8 cellular contexts compared by ENCODE assay signal in the genomic region with DNA sequence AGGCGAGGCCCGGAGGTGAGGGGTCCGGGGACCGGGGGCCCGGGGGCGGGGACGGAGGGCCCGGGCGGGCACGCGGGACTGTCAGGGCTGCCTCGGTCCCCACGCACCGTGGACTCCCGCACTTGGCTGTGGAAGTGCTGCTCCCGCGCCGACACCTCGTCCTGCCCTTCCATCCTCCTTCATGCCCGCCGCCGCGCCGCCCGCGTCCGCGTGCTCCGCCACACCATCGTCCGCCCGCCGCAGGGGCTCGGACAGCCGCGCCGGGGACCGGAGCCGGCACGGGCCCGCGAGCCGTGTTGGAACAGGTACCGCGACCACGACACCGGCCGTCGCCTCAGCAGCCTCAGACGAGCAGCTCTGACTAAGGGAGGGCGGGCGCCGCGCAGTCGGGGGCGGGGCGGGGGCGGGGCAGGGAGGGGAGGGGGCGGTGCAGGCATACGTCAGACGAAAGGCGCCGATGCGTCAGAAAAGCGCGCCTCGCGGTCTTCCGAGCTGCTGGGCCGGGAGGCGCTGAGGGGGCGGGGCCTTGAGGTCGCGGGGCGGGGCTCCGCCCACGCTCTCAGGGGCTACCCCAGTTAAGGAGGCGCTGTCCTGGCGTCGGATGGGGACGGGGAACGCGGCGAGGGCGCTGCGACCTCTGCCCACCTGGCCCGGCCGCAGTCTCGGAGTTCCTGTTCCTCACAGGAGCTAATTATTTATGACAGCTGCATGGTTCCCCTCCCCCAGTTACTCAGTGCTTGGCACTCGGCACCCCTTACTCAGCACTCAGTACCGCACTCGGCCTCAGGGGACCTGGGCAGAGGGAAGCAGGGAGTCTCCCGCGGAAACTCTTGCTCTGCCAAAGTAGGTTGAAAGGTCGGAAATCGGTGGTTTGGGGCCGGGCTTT. TPM values are rescaled to one million over a fixed set of nuclear protein-coding genes. Genes with fewer than 3 reads are reported as not detected.
A peak's percentile ranks its signal among the peaks of the same experiment; 100 is the strongest.
DNase-seq lines count a peak whose midpoint lies in the region; ATAC-seq and TF ChIP-seq lines count a peak whose summit lies in the region.

A gene with protein sequence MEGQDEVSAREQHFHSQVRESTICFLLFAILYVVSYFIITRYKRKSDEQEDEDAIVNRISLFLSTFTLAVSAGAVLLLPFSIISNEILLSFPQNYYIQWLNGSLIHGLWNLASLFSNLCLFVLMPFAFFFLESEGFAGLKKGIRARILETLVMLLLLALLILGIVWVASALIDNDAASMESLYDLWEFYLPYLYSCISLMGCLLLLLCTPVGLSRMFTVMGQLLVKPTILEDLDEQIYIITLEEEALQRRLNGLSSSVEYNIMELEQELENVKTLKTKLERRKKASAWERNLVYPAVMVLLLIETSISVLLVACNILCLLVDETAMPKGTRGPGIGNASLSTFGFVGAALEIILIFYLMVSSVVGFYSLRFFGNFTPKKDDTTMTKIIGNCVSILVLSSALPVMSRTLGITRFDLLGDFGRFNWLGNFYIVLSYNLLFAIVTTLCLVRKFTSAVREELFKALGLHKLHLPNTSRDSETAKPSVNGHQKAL (minus strand): TSS at position 363 of the 886 bp plus-strand sequence. CDS start 190 bp downstream, at position 173.

- H3K4me3 Mint-ChIP-seq in activated T-helper 1 cell treated with anti-CD3 and anti-CD28 coated beads, Interleukin-12 subunit alpha, Interleukin-12 subunit beta, Interleukin-2, Interleukin-4 antibody, amounts not matched to agents 30 ng/mL and 10 ng/mL and 1 ng/mL, durations not matched to agents 14 hours and 24 hours and 36 hours: peak within 1 kb of the TSS; percentile 95
- peak within 1 kb of the TSS; percentile 88 to 96 (median 92) for H3K4me3 Mint-ChIP-seq in naive thymus-derived CD4-positive, alpha-beta T cell
- peak within 1 kb of the TSS; percentile 90 to 91 for H3K4me3 Mint-ChIP-seq in stimulated activated naive B cell treated with anti-CD40 and anti-IgM and Interleukin-4, amounts not matched to agents 10 μg/mL and 1 μg/mL and 100 μg/mL, for 72 hours

- H3K4me3 ChIP-seq in DOHH2 (ENCODE audit: low read length) (peak within 1 kb of the TSS; percentile 86), Karpas-422 (ENCODE audit: low read length) (peak within 1 kb of the TSS; percentile 94)
- peak within 1 kb of the TSS; percentile 98 for H3K4me3 ChIP-seq in naive thymus-derived CD4-positive, alpha-beta T cell (ENCODE audit: low read length)

- H3K27me3 Mint-ChIP-seq in activated T-helper 1 cell treated with anti-CD3 and anti-CD28 coated beads, Interleukin-12 subunit alpha, Interleukin-12 subunit beta, Interleukin-2, Interleukin-4 antibody, amounts not matched to agents 30 ng/mL and 10 ng/mL and 1 ng/mL, durations not matched to agents 14 hours and 24 hours and 36 hours (ENCODE audit: insufficient read depth): no peaks in the 10 kb centered on the region
- H3K27me3 Mint-ChIP-seq in naive thymus-derived CD4-positive, alpha-beta T cell: no peaks in the 10 kb centered on the region
- no peaks in the 10 kb centered on the region for H3K27me3 Mint-ChIP-seq in stimulated activated naive B cell treated with anti-CD40 and anti-IgM and Interleukin-4, amounts not matched to agents 10 μg/mL and 1 μg/mL and 100 μg/mL, for 72 hours

- H3K27ac Mint-ChIP-seq in activated T-helper 1 cell treated with anti-CD3 and anti-CD28 coated beads, Interleukin-12 subunit alpha, Interleukin-12 subunit beta, Interleukin-2, Interleukin-4 antibody, amounts not matched to agents 30 ng/mL and 10 ng/mL and 1 ng/mL, durations not matched to agents 14 hours and 24 hours and 36 hours: peak within 1 kb of the TSS; percentile 93
- H3K27ac Mint-ChIP-seq in naive thymus-derived CD4-positive, alpha-beta T cell: peak within 1 kb of the TSS; percentile 75 to 95 (median 92)
- H3K27ac Mint-ChIP-seq in stimulated activated naive B cell treated with anti-CD40 and anti-IgM and Interleukin-4, amounts not matched to agents 10 μg/mL and 1 μg/mL and 100 μg/mL, for 72 hours: peak within 1 kb of the TSS; percentile 95

- H3K27ac ChIP-seq in DOHH2 (ENCODE audit: low read depth, low read length) (peak within 1 kb of the TSS; percentile 76), Karpas-422 (ENCODE audit: low read length) (peak within 1 kb of the TSS; percentile 70)
- H3K27ac ChIP-seq in naive thymus-derived CD4-positive, alpha-beta T cell (ENCODE audit: low read depth, low read length): peak within 1 kb of the TSS; percentile 91

- H3K27me3 ChIP-seq in DOHH2 (ENCODE audit: control insufficient read depth, low read length) (no peaks in the 10 kb centered on the region), Karpas-422 (ENCODE audit: low read length) (no peaks in the 10 kb centered on the region)
- no peaks in the 10 kb centered on the region for H3K27me3 ChIP-seq in naive thymus-derived CD4-positive, alpha-beta T cell (ENCODE audit: control insufficient read depth in 2 of 2, insufficient read depth in 2 of 2, low read length in 2 of 2)

- H3K36me3 ChIP-seq in DOHH2 (ENCODE audit: control insufficient read depth, low read length) (peaks cover 19% of the 10 kb centered on the region), Karpas-422 (ENCODE audit: insufficient read depth, low read length) (peaks cover 12% of the 10 kb centered on the region)
- H3K36me3 ChIP-seq in naive thymus-derived CD4-positive, alpha-beta T cell (ENCODE audit: control insufficient read depth in 2 of 3, insufficient read depth in 3 of 3, low read length in 3 of 3): no peaks in the 10 kb centered on the region

- peaks cover 12% of the 10 kb centered on the region for H3F3A ChIP-seq in DOHH2 (ENCODE audit: control insufficient read depth, insufficient read depth)

- CTCF ChIA-PET in naive thymus-derived CD4-positive, alpha-beta T cell (lab: Charles Lee): interaction anchor here (1.0 kb wide), 1 partner anchor 29 kb away, joined by 3 read pairs; no protein-coding TSS in a partner anchor

- H3K9me3 ChIP-seq in DOHH2 (ENCODE audit: control insufficient read depth, insufficient read depth, low read length): peaks cover 3% of the 10 kb centered on the region; the same call in 1 of the 2 replicates
- no peaks in the 10 kb centered on the region for H3K9me3 ChIP-seq in Karpas-422 (ENCODE audit: low read length)
- no peaks in the 10 kb centered on the region for H3K9me3 ChIP-seq in naive thymus-derived CD4-positive, alpha-beta T cell (ENCODE audit: control insufficient read depth in 2 of 3, low read length in 3 of 3)

- peak within 1 kb of the TSS; percentile 80 for H3K4me2 ChIP-seq in DOHH2 (ENCODE audit: low read length)
- peak within 1 kb of the TSS; percentile 85 for H3K4me2 ChIP-seq in Karpas-422 (ENCODE audit: low read depth, low read length, poor library complexity, severe bottlenecking)

- peaks cover 4% of the 10 kb centered on the region for H3K36me3 Mint-ChIP-seq in activated T-helper 1 cell treated with anti-CD3 and anti-CD28 coated beads, Interleukin-12 subunit alpha, Interleukin-12 subunit beta, Interleukin-2, Interleukin-4 antibody, amounts not matched to agents 30 ng/mL and 10 ng/mL and 1 ng/mL, durations not matched to agents 14 hours and 24 hours and 36 hours (ENCODE audit: low read depth)
- peaks cover 0 to 6% (median 0%) of the 10 kb centered on the region in 5 donors for H3K36me3 Mint-ChIP-seq in naive thymus-derived CD4-positive, alpha-beta T cell
- peaks cover 12 to 16% of the 10 kb centered on the region in 2 donors for H3K36me3 Mint-ChIP-seq in stimulated activated naive B cell treated with anti-CD40 and anti-IgM and Interleukin-4, amounts not matched to agents 10 μg/mL and 1 μg/mL and 100 μg/mL, for 72 hours

- peak within 1 kb of the TSS; percentile 95 for H2AFZ ChIP-seq in Karpas-422 (ENCODE audit: low read length)

- peak within 1 kb of the TSS; percentile 91 for H3K9ac ChIP-seq in Karpas-422 (ENCODE audit: low read length)

- peaks cover 45% of the 10 kb centered on the region for H3K79me2 ChIP-seq in DOHH2 (ENCODE audit: control insufficient read depth, low read length)
- H3K79me2 ChIP-seq in Karpas-422 (ENCODE audit: low read length): peaks cover 43% of the 10 kb centered on the region

- DNase-seq in Karpas-422 (peak; percentile 98), RKO (ENCODE audit: low spot score) (peak; percentile 97), fibroblast of gingiva (ENCODE audit: low read depth) (peak; percentile 95)
- DNase-seq in activated T-helper 1 cell treated with anti-CD3 and anti-CD28 coated beads, Interleukin-12 subunit alpha, Interleukin-12 subunit beta, Interleukin-2, Interleukin-4 antibody, amounts not matched to agents 30 ng/mL and 10 ng/mL and 1 ng/mL, durations not matched to agents 14 hours and 24 hours and 36 hours (ENCODE audit: low spot score): peak; percentile 92
- DNase-seq in naive thymus-derived CD4-positive, alpha-beta T cell: peak; percentile 90 to 96 (median 93)
- peak; percentile 95 for DNase-seq in stimulated activated naive B cell treated with anti-CD40 and anti-IgM and Interleukin-4, amounts not matched to agents 10 μg/mL and 1 μg/mL and 100 μg/mL, for 72 hours

- H3K4me1 Mint-ChIP-seq in activated T-helper 1 cell treated with anti-CD3 and anti-CD28 coated beads, Interleukin-12 subunit alpha, Interleukin-12 subunit beta, Interleukin-2, Interleukin-4 antibody, amounts not matched to agents 30 ng/mL and 10 ng/mL and 1 ng/mL, durations not matched to agents 14 hours and 24 hours and 36 hours (ENCODE audit: low read depth): peaks cover 43% of the 10 kb centered on the region
- H3K4me1 Mint-ChIP-seq in naive thymus-derived CD4-positive, alpha-beta T cell: peaks cover 19 to 52% (median 45%) of the 10 kb centered on the region in 7 donors
- H3K4me1 Mint-ChIP-seq in stimulated activated naive B cell treated with anti-CD40 and anti-IgM and Interleukin-4, amounts not matched to agents 10 μg/mL and 1 μg/mL and 100 μg/mL, for 72 hours: peaks cover 19 to 38% of the 10 kb centered on the region in 2 donors

- H3K4me1 ChIP-seq in DOHH2 (ENCODE audit: control insufficient read depth, low read length) (peaks cover 39% of the 10 kb centered on the region), Karpas-422 (ENCODE audit: low read length) (peaks cover 26% of the 10 kb centered on the region)
- peaks cover 7 to 11% of the 10 kb centered on the region in 2 donors for H3K4me1 ChIP-seq in naive thymus-derived CD4-positive, alpha-beta T cell (ENCODE audit: control insufficient read depth in 2 of 2, insufficient read depth in 2 of 2, low read length in 2 of 2)

- H3K9me3 Mint-ChIP-seq in activated T-helper 1 cell treated with anti-CD3 and anti-CD28 coated beads, Interleukin-12 subunit alpha, Interleukin-12 subunit beta, Interleukin-2, Interleukin-4 antibody, amounts not matched to agents 30 ng/mL and 10 ng/mL and 1 ng/mL, durations not matched to agents 14 hours and 24 hours and 36 hours: no peaks in the 10 kb centered on the region
- H3K9me3 Mint-ChIP-seq in naive thymus-derived CD4-positive, alpha-beta T cell: no peaks in the 10 kb centered on the region
- peaks cover 0 to 5% of the 10 kb centered on the region in 2 donors for H3K9me3 Mint-ChIP-seq in stimulated activated naive B cell treated with anti-CD40 and anti-IgM and Interleukin-4, amounts not matched to agents 10 μg/mL and 1 μg/mL and 100 μg/mL, for 72 hours

- H4K20me1 ChIP-seq in DOHH2 (ENCODE audit: control insufficient read depth, insufficient read depth, low read depth, low read length) (peaks cover 11% of the 10 kb centered on the region), Karpas-422 (ENCODE audit: insufficient read depth, low read depth, low read length) (no peaks in the 10 kb centered on the region)

- POLR2A ChIA-PET in naive thymus-derived CD4-positive, alpha-beta T cell (lab: Charles Lee): interaction anchor here (0.6 to 1.5 kb wide), 8 partner anchors 11 to 1596 kb away, joined by 3 to 7 read pairs (median 4); no protein-coding TSS in a partner anchor

- peak; percentile 63 for TF ChIP-seq CTCF in DOHH2 (IDR thresholded peaks at IDR 0.05; ENCODE audit: low read depth, low read length, poor library complexity, severe bottlenecking)

- intact Hi-C loops in activated T-helper 1 cell treated with anti-CD3 and anti-CD28 coated beads, Interleukin-12 subunit alpha, Interleukin-12 subunit beta, Interleukin-2, Interleukin-4 antibody, amounts not matched to agents 30 ng/mL and 10 ng/mL and 1 ng/mL, durations not matched to agents 14 hours and 24 hours and 36 hours (cut with micrococcal nuclease): loop anchor here (1.0 to 10.0 kb wide), 9 partner anchors 30 to 1964 kb away; a partner anchor contains a TSS
- intact Hi-C loops in naive thymus-derived CD4-positive, alpha-beta T cell (cut with micrococcal nuclease): loop anchor here (1.0 to 10.0 kb wide), 15 partner anchors 16 to 1964 kb away; a partner anchor contains a TSS

- H3K9me2 ChIP-seq in DOHH2 (replicated peaks; ENCODE audit: control insufficient read depth, low read length) (no peaks in the 10 kb centered on the region), Karpas-422 (replicated peaks; ENCODE audit: insufficient read depth, low read length) (no peaks in the 10 kb centered on the region)

- peak; percentile 76 for ATAC-seq in GM21825 (IDR thresholded peaks at IDR 0.05; ENCODE audit: unreplicated experiment)
- peak; percentile 93 for ATAC-seq in naive thymus-derived CD4-positive, alpha-beta T cell
- ATAC-seq in stimulated activated naive B cell treated with anti-CD40 and anti-IgM and Interleukin-4, amounts not matched to agents 10 μg/mL and 1 μg/mL and 100 μg/mL, for 72 hours (replicated peaks): peak; percentile 87 to 88

RNA-seq across cellular contexts. Expression of the gene that starts here (rescaled TPM):
- total RNA-seq in Karpas-422 (2014; rRNA removed; shearing (Covaris generic); ENCODE audit: low replicate concordance): 123 and 202 TPM in 2 replicates
- total RNA-seq in activated T-helper 1 cell treated with anti-CD3 and anti-CD28 coated beads, Interleukin-12 subunit alpha, Interleukin-12 subunit beta, Interleukin-2, Interleukin-4 antibody, amounts not matched to agents 30 ng/mL and 10 ng/mL and 1 ng/mL, durations not matched to agents 14 hours and 24 hours and 36 hours: 53.5 and 55.5 TPM in 2 replicates
- 100 to 1,000 TPM in 1 of 5 experiments, 10 to 100 TPM in 4; 56.0 to 101 (median 69.0) TPM for total RNA-seq in naive thymus-derived CD4-positive, alpha-beta T cell
- 10 to 100 TPM; 34.5 to 49.2 TPM for polyA plus RNA-seq in naive thymus-derived CD4-positive, alpha-beta T cell

Comparison
In these comparisons a context has a peak if more than half of its experiments do, and no peak if none do; other contexts are left out.
1. Peak in every context shown above with its lines: DNase-seq, ATAC-seq, H3K4me3 ChIP-seq and H3K27ac ChIP-seq.